9 cellular contexts compared by ENCODE assay signal in the genomic region with DNA sequence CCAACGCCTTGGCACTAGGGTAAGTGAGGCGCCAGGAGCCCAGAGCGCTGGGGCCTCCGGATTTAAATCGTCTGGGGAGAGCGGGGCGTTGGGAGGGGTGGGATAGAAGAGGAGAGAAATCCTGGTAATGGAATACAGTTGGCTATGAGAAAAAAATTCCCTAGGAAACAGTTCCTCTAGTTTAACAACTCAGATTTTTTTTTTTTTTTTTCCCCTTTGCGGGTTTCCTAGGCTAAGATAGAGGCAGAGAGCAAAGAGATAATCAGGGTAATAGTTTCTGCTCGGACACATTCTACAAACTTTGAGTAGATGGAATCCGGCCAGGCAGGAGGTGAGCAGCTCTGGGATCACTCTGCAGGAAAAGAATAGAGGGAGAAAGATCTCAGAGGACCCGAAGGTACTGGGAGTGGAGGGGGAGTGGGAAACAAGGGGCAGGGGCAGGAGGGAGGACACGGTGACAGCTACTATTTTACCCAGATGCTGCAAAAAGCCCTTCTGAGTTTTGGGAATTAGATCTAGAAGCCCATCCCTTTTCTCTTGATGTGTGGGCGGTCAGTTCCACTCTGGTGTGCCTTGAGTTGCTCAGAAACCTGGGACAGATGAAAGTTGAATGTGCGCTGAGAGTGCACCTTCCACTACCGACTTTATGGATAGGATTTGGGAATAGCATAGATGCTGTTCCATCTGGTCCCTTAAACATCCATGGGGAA. TPM values are rescaled to one million over a fixed set of nuclear protein-coding genes. Genes with fewer than 3 reads are reported as not detected.
DNase-seq lines count a peak whose midpoint lies in the region; ATAC-seq and TF ChIP-seq lines count a peak whose summit lies in the region.
"Had no signal": no experiment of that assay in that cellular context is flagged by ENCODE, and none has a peak within 500 bp of the region (broad histone marks: within the 10 kb centered on the region; RNA-seq: fewer than 3 reads in every experiment).

No MANE protein-coding gene starts in this region.

- H3K27me3 ChIP-seq in heart right ventricle, result peaks cover 0 to 49% (median 35%) of the 10 kb centered on the region in 7 donors
- no peaks in the 10 kb centered on the region for H3K27me3 ChIP-seq in colonic mucosa
- peaks cover 7% of the 10 kb centered on the region for H3K27me3 ChIP-seq in mucosa of stomach (ENCODE audit: control insufficient read depth, insufficient read depth, low read length)

- DNase-seq in heart right ventricle, result no peak
- no peak for DNase-seq in cardiac septum (ENCODE audit: low spot score)
- no peak for DNase-seq in colonic mucosa
- no peak for DNase-seq in activated CD4-positive, CD25-positive, alpha-beta regulatory T cell (lab: John Stamatoyannopoulos, UW)
- no peak for DNase-seq in NCI-H2227 (lab: John Stamatoyannopoulos, UW; ENCODE audit: unreplicated experiment)
- no peak for DNase-seq in NCI-H345 treated with DMSO at 0.1 percent for 48 hours (lab: John Stamatoyannopoulos, UW; ENCODE audit: unreplicated experiment)

- H3K4me3 ChIP-seq in heart right ventricle (peak overlapping the region; percentile 21 to 63 (median 56)), colonic mucosa (peak overlapping the region; percentile 43), mucosa of stomach (ENCODE audit: low read length) (peak overlapping the region; percentile 79)

- TF ChIP-seq CTCF in heart right ventricle (IDR thresholded peaks at IDR 0.05) (no peak), colonic mucosa (IDR thresholded peaks at IDR 0.05) (no peak)

- H3K27ac ChIP-seq in heart right ventricle (peak overlapping the region in 6 of 10 donors; percentile 28 to 69 (median 53)), colonic mucosa (peak overlapping the region; percentile 87)
- H3K27ac ChIP-seq: HL-60 had no signal

- ATAC-seq in heart right ventricle (no peak), HG03175 (IDR thresholded peaks at IDR 0.05; ENCODE audit: unreplicated experiment) (no peak)

- H3K36me3 ChIP-seq in heart right ventricle (no peaks in the 10 kb centered on the region), colonic mucosa (no peaks in the 10 kb centered on the region), mucosa of stomach (ENCODE audit: control insufficient read depth, insufficient read depth, low read length) (no peaks in the 10 kb centered on the region)

- H3K9ac ChIP-seq in colonic mucosa (ENCODE audit: low read depth in 2 of 2, low read length in 2 of 2), result peak overlapping the region; percentile 75 to 96
- H3K9ac ChIP-seq in mucosa of stomach (ENCODE audit: low read length), result peak overlapping the region; percentile 92

- H3K4me1 ChIP-seq in heart right ventricle (peaks cover 0 to 19% (median 12%) of the 10 kb centered on the region in 9 donors), colonic mucosa (no peaks in the 10 kb centered on the region), mucosa of stomach (ENCODE audit: control insufficient read depth, insufficient read depth, low read length) (peaks cover 14% of the 10 kb centered on the region)

- WGBS in heart right ventricle, 2 donors, result 21 to 22% methylated on average over 15 of the region's 15 CpGs

- no peaks in the 10 kb centered on the region for H3K9me3 ChIP-seq in heart right ventricle
- H3K9me3 ChIP-seq in colonic mucosa, result no peaks in the 10 kb centered on the region
- no peaks in the 10 kb centered on the region for H3K9me3 ChIP-seq in mucosa of stomach (ENCODE audit: control insufficient read depth, low read length)

- intact Hi-C loops in heart right ventricle (cut with DNase I), result no loop called here
- intact Hi-C loops in cardiac septum (cut with DNase I), result no loop called here
- intact Hi-C loops in colonic mucosa (cut with DNase I), result no loop called here

RNA-seq across cellular contexts. Expression of gene GPRC5A, which starts 0.4 kb away (rescaled TPM):
- total RNA-seq in heart right ventricle (1 to 10 TPM in 3 of 10 donors, under 1 TPM in 7; 0.26 to 4.5 (median 0.88) TPM), cardiac septum (0.78 TPM), colonic mucosa (100 to 1,000 TPM; 234 to 246 TPM)
- under 1 TPM; 0.75 to 0.95 TPM for polyA plus RNA-seq in heart right ventricle

Comparison
In these comparisons a context has a peak if more than half of its experiments do, and no peak if none do; other contexts are left out.
1. RNA of gene GPRC5A, which starts 0.4 kb away (total RNA-seq): 234 to 246 TPM in colonic mucosa; 0.26 to 4.5 TPM in heart right ventricle and 0.78 TPM in cardiac septum (single experiment); every median in the first group is over 10 times any median in the second.
2. Peak in every context shown above with its lines, with median percentiles within 50 percentile points of each other: H3K4me3 ChIP-seq.